Comparison of ENCODE assay signal across 11 cellular contexts in genomic region chr4:95362906-95363578, GRCh38.
DNase-seq lines count a peak whose midpoint lies in the region; ATAC-seq, FAIRE-seq and TF ChIP-seq lines count a peak whose summit lies in the region.
"Had no signal": no experiment of that assay in that cellular context is flagged by ENCODE, and none has a peak within 500 bp of the region (broad histone marks: within the 10 kb centered on the region; RNA-seq: fewer than 3 reads in every experiment).

No MANE protein-coding gene starts in this region.

- WGBS in GM12878 (ENCODE audit: insufficient coverage, insufficient replicate concordance, low lambda C conversion rate, missing lambda C conversion rate): 36% methylated on average over 7 of the region's 7 CpGs

- RAD21 ChIA-PET in GM12878 (lab: Charles Lee; ENCODE audit: unreplicated experiment): no interaction called here

- CTCF ChIA-PET in GM12878 (lab: Yijun Ruan, JAX): interaction anchor here (0.7 to 1.9 kb wide), 10 partner anchors 9 to 194 kb away, joined by 3 to 8 read pairs (median 3); no protein-coding TSS in a partner anchor

- no peak overlapping the region for H3K4me3 ChIP-seq in GM12878

- TF ChIP-seq EP300 in Ishikawa (IDR thresholded peaks at IDR 0.05; ENCODE audit: borderline replicate concordance): no peak
- TF ChIP-seq EP300 in GM12878 (IDR thresholded peaks at IDR 0.05; ENCODE audit: borderline replicate concordance in 1 of 2, control insufficient read depth in 1 of 2, low read depth in 2 of 2, low read length in 2 of 2): no peak

- POLR2A ChIA-PET in GM12878 (lab: Charles Lee): no interaction called here

- no peak overlapping the region for H2AFZ ChIP-seq in GM12878 (ENCODE audit: control insufficient read depth, low read depth, low read length)

- H3K36me3 ChIP-seq in GM12878 (ENCODE audit: control insufficient read depth in 2 of 2, insufficient read depth in 2 of 2, low read length in 1 of 2): no peaks in the 10 kb centered on the region

- DNase-seq in DMS53 (lab: John Stamatoyannopoulos, UW): peak; percentile 46
- DNase-seq in GM12878 (ENCODE audit: low read depth, low spot score): no peak
- DNase-seq in medulla oblongata (ENCODE audit: extremely low spot score): peak; percentile 38
- no peak for DNase-seq in NCI-H1436 treated with DMSO at 0.1 percent for 48 hours (lab: John Stamatoyannopoulos, UW)
- DNase-seq in LoVo (ENCODE audit: low spot score): no peak
- no peak for DNase-seq in occipital lobe (lab: John Stamatoyannopoulos, UW)
- DNase-seq in DMS114 treated with DMSO at 0.1 percent for 48 hours (lab: John Stamatoyannopoulos, UW; ENCODE audit: unreplicated experiment): no peak
- DNase-seq: effector CD8-positive, alpha-beta T cell had no signal

- no peak overlapping the region for H3K4me2 ChIP-seq in GM12878 (ENCODE audit: control insufficient read depth, insufficient read depth)

- H3K9me3 ChIP-seq in GM12878 (replicated peaks; ENCODE audit: control insufficient read depth, insufficient read depth, low read length): no peaks in the 10 kb centered on the region

- TF ChIP-seq CTCF in GM12878 (IDR thresholded peaks at IDR 0.05 in 2 of 3, conservative IDR thresholded peaks at IDR 0.05 in 1 of 3; ENCODE audit: control insufficient read depth in 2 of 3, extremely low read depth in 1 of 3, insufficient read depth in 1 of 3, low read depth in 3 of 3, low read length in 3 of 3): peak in 1 of 3 experiments; percentile 40; a peak in 2 of 6 replicates

- intact Hi-C loops in GM12878 (cut with micrococcal nuclease; ENCODE audit: unreplicated experiment): loop anchor here (5.0 kb wide), 2 partner anchors 179 to 196 kb away; no protein-coding TSS in a partner anchor

- H3K27ac ChIP-seq in GM12878 (ENCODE audit: control insufficient read depth, insufficient read depth): no peak overlapping the region
- H3K27ac ChIP-seq: HL-60, VCaP had no signal

- no peaks in the 10 kb centered on the region for H4K20me1 ChIP-seq in GM12878 (ENCODE audit: control insufficient read depth, insufficient read depth)

- ATAC-seq in GM12878: peak; percentile 85

- TF ChIP-seq RAD21 in Ishikawa (IDR thresholded peaks at IDR 0.05; ENCODE audit: low read depth) (peak; percentile 11; the same call in 1 of the 2 replicates), GM12878 (IDR thresholded peaks at IDR 0.05; ENCODE audit: insufficient read depth, low read depth, low read length) (no peak)

- in situ Hi-C loops in GM12878 (cut with MboI): no loop called here

- H3K27me3 ChIP-seq in GM12878 (replicated peaks in 1 of 2; ENCODE audit: control insufficient read depth in 2 of 2, insufficient read depth in 2 of 2, low read length in 1 of 2): no peaks in the 10 kb centered on the region

- SMC1A ChIA-PET in GM12878 (lab: Charles Lee; ENCODE audit: uncharacterized antibody, unreplicated experiment): interaction anchor here (0.5 to 1.4 kb wide), 4 partner anchors 15 to 909 kb away, joined by 3 to 4 read pairs (median 3); no protein-coding TSS in a partner anchor

- no peaks in the 10 kb centered on the region for H3K4me1 ChIP-seq in GM12878 (ENCODE audit: control insufficient read depth, insufficient read depth, low read length)

- TF ChIP-seq POLR2A in GM12878 (IDR thresholded peaks at IDR 0.05; ENCODE audit: low read depth, low read length): no peak

- H3K79me2 ChIP-seq in GM12878 (ENCODE audit: control insufficient read depth, insufficient read depth, low read length): no peaks in the 10 kb centered on the region

- no TSS peak for BruUV-seq in GM12878 (replicated peaks; lab: Mats Ljungman, UMichigan)

- H3K9ac ChIP-seq in GM12878 (ENCODE audit: control insufficient read depth, insufficient read depth, low read length): no peak overlapping the region

- no peak for FAIRE-seq in GM12878 (lab: Jason Lieb, UNC)

TF ChIP-seq in Ishikawa, 13 proteins besides CTCF, POLR2A, EP300 and RAD21:
- TF ChIP-seq, protein P1, sequence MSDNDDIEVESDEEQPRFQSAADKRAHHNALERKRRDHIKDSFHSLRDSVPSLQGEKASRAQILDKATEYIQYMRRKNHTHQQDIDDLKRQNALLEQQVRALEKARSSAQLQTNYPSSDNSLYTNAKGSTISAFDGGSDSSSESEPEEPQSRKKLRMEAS (IDR thresholded peaks at IDR 0.05): no peak
- TF ChIP-seq CEBPB (IDR thresholded peaks at IDR 0.05) (no peak), REST (IDR thresholded peaks at IDR 0.05; ENCODE audit: low read depth) (no peak), ZBTB7A (IDR thresholded peaks at IDR 0.05; ENCODE audit: low read depth) (no peak)

TF ChIP-seq in GM12878, 131 proteins besides CTCF, POLR2A, EP300 and RAD21:
- TF ChIP-seq HSF1 (IDR thresholded peaks at IDR 0.05; ENCODE audit: low read depth, low read length): no peak
- TF ChIP-seq MTA2 (IDR thresholded peaks at IDR 0.05; ENCODE audit: low read depth): no peak
- TF ChIP-seq IKZF2 (IDR thresholded peaks at IDR 0.05): no peak
- TF ChIP-seq ZBTB33 (IDR thresholded peaks at IDR 0.05): no peak
- TF ChIP-seq ZBTB4 (CRISPR knock-in tag; IDR thresholded peaks at IDR 0.05): no peak
- no peak for TF ChIP-seq CBX5 (IDR thresholded peaks at IDR 0.05; ENCODE audit: low read depth)
- no peak for TF ChIP-seq SREBF1 (IDR thresholded peaks at IDR 0.05; ENCODE audit: low read length)
- no peak for TF ChIP-seq PAX8 (IDR thresholded peaks at IDR 0.05)
- TF ChIP-seq BMI1 (IDR thresholded peaks at IDR 0.05; ENCODE audit: borderline replicate concordance): no peak
- TF ChIP-seq ETV6 (conservative IDR thresholded peaks at IDR 0.05 in 1 of 2, IDR thresholded peaks at IDR 0.05 in 1 of 2; ENCODE audit: borderline replicate concordance in 1 of 2, low read depth in 1 of 2): no peak
TF ChIP-seq in GM12878: peak in this region for 0.

Comparison
In these comparisons a context has a peak if more than half of its experiments do, and no peak if none do; other contexts are left out.
1. DNase-seq: peak in DMS53 (single experiment) and medulla oblongata (single experiment); none in GM12878 (single experiment), NCI-H1436 treated with DMSO at 0.1 percent for 48 hours (single experiment), LoVo (single experiment), occipital lobe (single experiment) and DMS114 treated with DMSO at 0.1 percent for 48 hours (single experiment).